1 cellular context compared by ENCODE assay signal in genomic region chr5:52787600-52788504, GRCh38.
TF ChIP-seq lines count a peak whose summit lies in the region.

ITGA1 (plus strand) TSS chr5:52787916; CDS start chr5:52788354, 438 bp downstream.
PELO (plus strand) TSS chr5:52787916; CDS start chr5:52800395, 12,479 bp downstream.

TF ChIP-seq in HepG2, 621 proteins besides CTCF, POLR2A, EP300 and RAD21 (continued from another document and continues in another):
- TF ChIP-seq CEBPZ (IDR thresholded peaks at IDR 0.05; ENCODE audit: low read length): no peak
- TF ChIP-seq ZFY (CRISPR knock-in tag; IDR thresholded peaks at IDR 0.05): peak; percentile 55
- peak; percentile 83 for TF ChIP-seq ZNF274 (CRISPR knock-in tag; IDR thresholded peaks at IDR 0.05)
- TF ChIP-seq BRF2 (CRISPR knock-in tag; IDR thresholded peaks at IDR 0.05): no peak
- no peak for TF ChIP-seq SP140L (CRISPR knock-in tag; IDR thresholded peaks at IDR 0.05; ENCODE audit: borderline replicate concordance)
- TF ChIP-seq ZNF256 (CRISPR knock-in tag; conservative IDR thresholded peaks at IDR 0.05): no peak
- TF ChIP-seq HDAC6 (IDR thresholded peaks at IDR 0.05; ENCODE audit: low read depth, low read length): no peak
- TF ChIP-seq HOXA7 (CRISPR knock-in tag; IDR thresholded peaks at IDR 0.05): no peak
- no peak for TF ChIP-seq FOXO1 (CRISPR knock-in tag; IDR thresholded peaks at IDR 0.05)
- TF ChIP-seq DR1 (CRISPR knock-in tag; IDR thresholded peaks at IDR 0.05): peak; percentile 75
- no peak; the same call in 1 of the 2 replicates for TF ChIP-seq THRA (CRISPR knock-in tag; IDR thresholded peaks at IDR 0.05; ENCODE audit: borderline replicate concordance)
- TF ChIP-seq NKX3-1 (CRISPR knock-in tag; IDR thresholded peaks at IDR 0.05): no peak
- no peak for TF ChIP-seq MLLT10 (CRISPR knock-in tag; IDR thresholded peaks at IDR 0.05)
- peak; percentile 23; the same call in 1 of the 2 replicates for TF ChIP-seq PRDM10 (CRISPR knock-in tag; IDR thresholded peaks at IDR 0.05; ENCODE audit: low read depth)
- peak; percentile 71 for TF ChIP-seq ZNF776 (CRISPR knock-in tag; IDR thresholded peaks at IDR 0.05)
- no peak; the same call in 1 of the 2 replicates for TF ChIP-seq MXD3 (CRISPR knock-in tag; IDR thresholded peaks at IDR 0.05)
- no peak for TF ChIP-seq ZFP41 (CRISPR knock-in tag; IDR thresholded peaks at IDR 0.05; ENCODE audit: borderline replicate concordance)
- TF ChIP-seq ELF1 (CRISPR knock-in tag; IDR thresholded peaks at IDR 0.05): no peak; the same call in none of the 2 replicates
- no peak for TF ChIP-seq ZFYVE20 (CRISPR knock-in tag; IDR thresholded peaks at IDR 0.05; ENCODE audit: borderline replicate concordance, low read depth)
- TF ChIP-seq ZNF451 (CRISPR knock-in tag; IDR thresholded peaks at IDR 0.05): no peak; the same call in 1 of the 2 replicates
- TF ChIP-seq ZNF207 (IDR thresholded peaks at IDR 0.05; ENCODE audit: borderline replicate concordance): no peak
- TF ChIP-seq KAT8 (CRISPR knock-in tag; IDR thresholded peaks at IDR 0.05): no peak
- TF ChIP-seq ZFP82 (CRISPR knock-in tag; IDR thresholded peaks at IDR 0.05; ENCODE audit: borderline replicate concordance): no peak
- TF ChIP-seq GLMP (CRISPR knock-in tag; IDR thresholded peaks at IDR 0.05; ENCODE audit: borderline replicate concordance): no peak
- peak; percentile 85; the same call in 1 of the 2 replicates for TF ChIP-seq ZSCAN29 (CRISPR knock-in tag; conservative IDR thresholded peaks at IDR 0.05)
- peak; percentile 57; the same call in 1 of the 2 replicates for TF ChIP-seq ZNF614 (CRISPR knock-in tag; IDR thresholded peaks at IDR 0.05; ENCODE audit: borderline replicate concordance)
- 0 out of 2 replicates have a peak, but pooled peaks have one; percentile 33 for TF ChIP-seq ZSCAN20 (CRISPR knock-in tag; IDR thresholded peaks at IDR 0.05; ENCODE audit: borderline replicate concordance)
- 0 out of 2 replicates have a peak, but pooled peaks have one; percentile 81 for TF ChIP-seq ZNF782 (CRISPR knock-in tag; IDR thresholded peaks at IDR 0.05; ENCODE audit: borderline replicate concordance)
- no peak for TF ChIP-seq PHB2 (IDR thresholded peaks at IDR 0.05; ENCODE audit: partially characterized antibody)
- TF ChIP-seq ZNF670 (CRISPR knock-in tag; IDR thresholded peaks at IDR 0.05; ENCODE audit: borderline replicate concordance): peak; percentile 47; the same call in 1 of the 2 replicates
- 0 out of 2 replicates have a peak, but pooled peaks have one; percentile 33 for TF ChIP-seq ARNT2 (CRISPR knock-in tag; IDR thresholded peaks at IDR 0.05; ENCODE audit: low read depth)
- peak; percentile 86 for TF ChIP-seq CEBPG (CRISPR knock-in tag; IDR thresholded peaks at IDR 0.05)
- no peak for TF ChIP-seq ZNF883 (CRISPR knock-in tag; IDR thresholded peaks at IDR 0.05; ENCODE audit: not compliant biosample characterization)
- TF ChIP-seq ZNF253 (CRISPR knock-in tag; IDR thresholded peaks at IDR 0.05; ENCODE audit: borderline replicate concordance): 0 out of 2 replicates have a peak, but pooled peaks have one; percentile 39
- no peak for TF ChIP-seq GTF2F1 (IDR thresholded peaks at IDR 0.05; ENCODE audit: low read length)
- no peak for TF ChIP-seq NPAS2 (CRISPR knock-in tag; IDR thresholded peaks at IDR 0.05; ENCODE audit: borderline replicate concordance)
- TF ChIP-seq ZNF224 (CRISPR knock-in tag; IDR thresholded peaks at IDR 0.05): peak; percentile 97
- peak; percentile 80 for TF ChIP-seq MAX (IDR thresholded peaks at IDR 0.05)
- TF ChIP-seq ZNF441 (CRISPR knock-in tag; IDR thresholded peaks at IDR 0.05; ENCODE audit: borderline replicate concordance): no peak
- TF ChIP-seq SP4 (CRISPR knock-in tag; IDR thresholded peaks at IDR 0.05): peak; percentile 19; the same call in 1 of the 2 replicates
- TF ChIP-seq ZNF703 (CRISPR knock-in tag; IDR thresholded peaks at IDR 0.05; ENCODE audit: borderline replicate concordance): no peak
- TF ChIP-seq ARNTL (CRISPR knock-in tag; IDR thresholded peaks at IDR 0.05): peak; percentile 52; the same call in 1 of the 2 replicates
- TF ChIP-seq ATF6 (CRISPR knock-in tag; conservative IDR thresholded peaks at IDR 0.05): no peak
- peak; percentile 83; the same call in 1 of the 2 replicates for TF ChIP-seq POGK (CRISPR knock-in tag; conservative IDR thresholded peaks at IDR 0.05)
- 0 out of 2 replicates have a peak, but pooled peaks have one; percentile 14 for TF ChIP-seq THAP11 (CRISPR knock-in tag; IDR thresholded peaks at IDR 0.05)
- TF ChIP-seq FUBP1 (CRISPR knock-in tag; IDR thresholded peaks at IDR 0.05; ENCODE audit: borderline replicate concordance): no peak
